In the genomic region with DNA sequence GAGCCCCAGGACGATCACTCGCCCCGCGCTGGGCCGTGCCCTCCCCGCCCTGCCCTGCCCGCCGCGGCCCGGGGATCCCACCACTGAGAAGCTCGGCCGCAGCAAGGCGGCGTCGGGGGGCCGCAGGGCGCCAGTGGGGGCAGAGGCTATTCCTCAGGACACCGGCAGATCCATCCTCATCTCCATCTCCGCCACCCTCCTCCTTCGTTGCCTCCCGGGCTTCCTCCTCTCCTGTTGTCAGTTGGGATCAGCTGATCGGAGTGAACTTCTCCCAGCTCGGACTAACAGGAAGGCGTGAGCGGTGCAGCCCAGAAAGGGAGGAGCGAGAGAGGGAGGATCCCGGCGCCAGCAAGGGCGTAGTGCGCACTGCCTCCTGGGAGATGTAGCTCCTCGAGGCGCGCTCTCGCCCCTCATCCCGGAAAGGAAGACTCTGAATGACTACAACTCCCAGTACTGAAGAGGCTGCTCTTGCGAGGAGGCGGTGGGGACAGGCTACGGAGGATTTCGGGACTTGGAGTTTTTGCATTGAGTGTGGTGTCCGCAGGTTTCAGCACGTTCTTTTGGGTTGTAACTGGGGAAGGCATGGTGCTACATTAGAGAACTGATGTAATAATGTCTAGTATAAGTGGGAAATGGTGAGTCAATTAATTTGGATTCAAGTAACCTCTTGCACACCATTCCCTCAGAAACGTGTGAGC, we compare ENCODE assay signal across 8 cellular contexts. TPM values are rescaled to one million over a fixed set of nuclear protein-coding genes. Genes with fewer than 3 reads are reported as not detected.
DNase-seq lines count a peak whose midpoint lies in the region; ATAC-seq, FAIRE-seq and TF ChIP-seq lines count a peak whose summit lies in the region.

A gene with protein sequence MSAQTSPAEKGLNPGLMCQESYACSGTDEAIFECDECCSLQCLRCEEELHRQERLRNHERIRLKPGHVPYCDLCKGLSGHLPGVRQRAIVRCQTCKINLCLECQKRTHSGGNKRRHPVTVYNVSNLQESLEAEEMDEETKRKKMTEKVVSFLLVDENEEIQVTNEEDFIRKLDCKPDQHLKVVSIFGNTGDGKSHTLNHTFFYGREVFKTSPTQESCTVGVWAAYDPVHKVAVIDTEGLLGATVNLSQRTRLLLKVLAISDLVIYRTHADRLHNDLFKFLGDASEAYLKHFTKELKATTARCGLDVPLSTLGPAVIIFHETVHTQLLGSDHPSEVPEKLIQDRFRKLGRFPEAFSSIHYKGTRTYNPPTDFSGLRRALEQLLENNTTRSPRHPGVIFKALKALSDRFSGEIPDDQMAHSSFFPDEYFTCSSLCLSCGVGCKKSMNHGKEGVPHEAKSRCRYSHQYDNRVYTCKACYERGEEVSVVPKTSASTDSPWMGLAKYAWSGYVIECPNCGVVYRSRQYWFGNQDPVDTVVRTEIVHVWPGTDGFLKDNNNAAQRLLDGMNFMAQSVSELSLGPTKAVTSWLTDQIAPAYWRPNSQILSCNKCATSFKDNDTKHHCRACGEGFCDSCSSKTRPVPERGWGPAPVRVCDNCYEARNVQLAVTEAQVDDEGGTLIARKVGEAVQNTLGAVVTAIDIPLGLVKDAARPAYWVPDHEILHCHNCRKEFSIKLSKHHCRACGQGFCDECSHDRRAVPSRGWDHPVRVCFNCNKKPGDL (minus strand): TSS at position 262 of the 698 bp plus-strand sequence. CDS start 2,598 bp downstream, outside the sequence.

- no peak within 1 kb of the TSS for H3K27ac ChIP-seq in A673 (ENCODE audit: low read depth, low read length, poor library complexity, severe bottlenecking)
- H3K27ac ChIP-seq in VCaP, result peak within 1 kb of the TSS; percentile 52
- no peak within 1 kb of the TSS for H3K27ac ChIP-seq in iPS-20b (ENCODE audit: low read length)
- peak within 1 kb of the TSS; percentile 54 to 89 (median 85) for H3K27ac ChIP-seq in skin epidermis

- peaks cover 7% of the 10 kb centered on the region for H3K4me1 ChIP-seq in A673 (ENCODE audit: insufficient read depth, low read length, poor library complexity, severe bottlenecking)
- 0 out of 2 replicates have a peak, but pooled peaks cover 3% of the 10 kb centered on the region for H3K4me1 ChIP-seq in iPS-20b (ENCODE audit: insufficient read depth, low read length)

- CTCF ChIA-PET in A673 (lab: Charles Lee), result interaction anchor here (0.6 kb wide), 3 partner anchors 17 to 48 kb away, joined by 5 to 9 read pairs (median 5); no protein-coding TSS in a partner anchor

- H3K36me3 ChIP-seq in A673 (ENCODE audit: insufficient read depth, low read length, poor library complexity, severe bottlenecking) (no peaks in the 10 kb centered on the region), bronchial epithelial cell (ENCODE audit: control insufficient read depth, insufficient read depth, low read length) (peaks cover 8% of the 10 kb centered on the region), iPS-20b (ENCODE audit: insufficient read depth, low read depth, low read length) (peaks cover 21% of the 10 kb centered on the region)

- DNase-seq in A673 (ENCODE audit: low spot score) (peak; percentile 99), NCI-H2196 treated with DMSO at 0.1 percent for 48 hours (lab: John Stamatoyannopoulos, UW; ENCODE audit: unreplicated experiment) (peak; percentile 99), bronchial epithelial cell (ENCODE audit: low read depth) (peak; percentile 99)

- BruUV-seq in A673 (replicated peaks; lab: Mats Ljungman, UMichigan), result no TSS peak

- H3K9ac ChIP-seq in iPS-20b (ENCODE audit: low read depth, low read length), result peak within 1 kb of the TSS; percentile 63; the same call in 1 of the 2 replicates

- H3K27me3 ChIP-seq in A673 (replicated peaks; ENCODE audit: insufficient read depth, low read depth, low read length, poor library complexity) (no peaks in the 10 kb centered on the region), bronchial epithelial cell (ENCODE audit: control insufficient read depth, insufficient read depth, low read length) (no peaks in the 10 kb centered on the region), iPS-20b (ENCODE audit: insufficient read depth, low read length) (no peaks in the 10 kb centered on the region)

- peak; percentile 93 for FAIRE-seq in bronchial epithelial cell (lab: Jason Lieb, UNC)

- peak within 1 kb of the TSS; percentile 79 for H3K4me3 ChIP-seq in A673 (ENCODE audit: low read depth, low read length, poor library complexity, severe bottlenecking)
- peak within 1 kb of the TSS; percentile 86 for H3K4me3 ChIP-seq in bronchial epithelial cell (ENCODE audit: low read depth, low read length)
- peak within 1 kb of the TSS; percentile 69 for H3K4me3 ChIP-seq in iPS-20b (ENCODE audit: low read length)
- H3K4me3 ChIP-seq in skin epidermis, result peak within 1 kb of the TSS; percentile 68 to 94 (median 84)

- H3K9me3 ChIP-seq in A673 (ENCODE audit: low read depth, low read length, poor library complexity, severe bottlenecking), result no peaks in the 10 kb centered on the region
- H3K9me3 ChIP-seq in iPS-20b (ENCODE audit: insufficient read depth, low read depth, low read length), result no peaks in the 10 kb centered on the region

- no peak for TF ChIP-seq CTCF in A673 (conservative IDR thresholded peaks at IDR 0.05; ENCODE audit: low read depth, low read length)
- no peak for TF ChIP-seq CTCF in VCaP (conservative IDR thresholded peaks at IDR 0.05)
- TF ChIP-seq CTCF in bronchial epithelial cell (IDR thresholded peaks at IDR 0.05; ENCODE audit: insufficient read depth, low read length, severe bottlenecking), result no peak

- POLR2A ChIA-PET in A673 (lab: Charles Lee; ENCODE audit: low non-redundant PET), result interaction anchor here (0.5 to 0.6 kb wide), 2 partner anchors 77 to 205 kb away, joined by 4 to 5 read pairs; no protein-coding TSS in a partner anchor

- intact Hi-C loops in A673 (cut with micrococcal nuclease; ENCODE audit: unreplicated experiment), result no loop called here

- ATAC-seq in GM18870 (IDR thresholded peaks at IDR 0.05; ENCODE audit: unreplicated experiment) (peak; percentile 94), HG03135 (IDR thresholded peaks at IDR 0.05; ENCODE audit: unreplicated experiment) (peak; percentile 97)

RNA-seq across cellular contexts. Expression of the gene that starts here (rescaled TPM):
- total RNA-seq in A673 (2021), result 7.8 and 8.5 TPM in 2 replicates
- 11.3 and 13.6 TPM in 2 replicates for total RNA-seq in bronchial epithelial cell

Comparison
In these comparisons a context has a peak if more than half of its experiments do, and no peak if none do; other contexts are left out.
1. H3K27ac ChIP-seq: peak in VCaP (single experiment) and skin epidermis (21 of 21); none in A673 (single experiment) and iPS-20b (single experiment).
2. Peak in every context shown above with its lines, with median percentiles within 50 percentile points of each other: DNase-seq and H3K4me3 ChIP-seq.